In the genomic region with DNA sequence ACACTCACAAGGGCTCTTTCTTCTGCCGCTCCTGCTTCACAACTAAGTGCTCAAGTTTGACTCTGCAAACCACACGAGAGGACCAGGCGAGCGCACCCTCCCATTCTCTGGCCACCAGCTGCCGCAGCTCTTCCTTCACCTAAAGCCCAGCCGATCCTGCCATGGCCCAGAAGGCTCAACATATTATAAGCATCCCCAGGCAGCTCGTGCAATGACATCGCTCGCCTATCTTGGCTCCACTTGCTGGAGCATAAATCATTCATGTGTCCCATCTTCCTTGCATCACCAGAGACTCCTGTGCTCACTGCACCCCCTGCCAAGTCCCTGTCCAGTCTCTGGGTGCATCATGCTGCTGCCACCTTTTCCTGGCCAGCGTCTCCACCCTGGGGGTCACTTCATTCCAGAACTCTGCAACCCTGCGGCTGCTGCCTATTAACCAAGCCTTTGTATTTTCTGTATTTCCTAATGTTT, we compare ENCODE assay signal across 1 cellular context.
TF ChIP-seq lines count a peak whose summit lies in the region.

No MANE protein-coding gene starts in this region.

TF ChIP-seq in K562, 482 proteins besides CTCF, POLR2A, EP300 and RAD21 (continued from another document):
- TF ChIP-seq, protein P1, sequence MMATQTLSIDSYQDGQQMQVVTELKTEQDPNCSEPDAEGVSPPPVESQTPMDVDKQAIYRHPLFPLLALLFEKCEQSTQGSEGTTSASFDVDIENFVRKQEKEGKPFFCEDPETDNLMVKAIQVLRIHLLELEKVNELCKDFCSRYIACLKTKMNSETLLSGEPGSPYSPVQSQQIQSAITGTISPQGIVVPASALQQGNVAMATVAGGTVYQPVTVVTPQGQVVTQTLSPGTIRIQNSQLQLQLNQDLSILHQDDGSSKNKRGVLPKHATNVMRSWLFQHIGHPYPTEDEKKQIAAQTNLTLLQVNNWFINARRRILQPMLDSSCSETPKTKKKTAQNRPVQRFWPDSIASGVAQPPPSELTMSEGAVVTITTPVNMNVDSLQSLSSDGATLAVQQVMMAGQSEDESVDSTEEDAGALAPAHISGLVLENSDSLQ (IDR thresholded peaks at IDR 0.05), result peak; percentile 67
- TF ChIP-seq, protein P2, sequence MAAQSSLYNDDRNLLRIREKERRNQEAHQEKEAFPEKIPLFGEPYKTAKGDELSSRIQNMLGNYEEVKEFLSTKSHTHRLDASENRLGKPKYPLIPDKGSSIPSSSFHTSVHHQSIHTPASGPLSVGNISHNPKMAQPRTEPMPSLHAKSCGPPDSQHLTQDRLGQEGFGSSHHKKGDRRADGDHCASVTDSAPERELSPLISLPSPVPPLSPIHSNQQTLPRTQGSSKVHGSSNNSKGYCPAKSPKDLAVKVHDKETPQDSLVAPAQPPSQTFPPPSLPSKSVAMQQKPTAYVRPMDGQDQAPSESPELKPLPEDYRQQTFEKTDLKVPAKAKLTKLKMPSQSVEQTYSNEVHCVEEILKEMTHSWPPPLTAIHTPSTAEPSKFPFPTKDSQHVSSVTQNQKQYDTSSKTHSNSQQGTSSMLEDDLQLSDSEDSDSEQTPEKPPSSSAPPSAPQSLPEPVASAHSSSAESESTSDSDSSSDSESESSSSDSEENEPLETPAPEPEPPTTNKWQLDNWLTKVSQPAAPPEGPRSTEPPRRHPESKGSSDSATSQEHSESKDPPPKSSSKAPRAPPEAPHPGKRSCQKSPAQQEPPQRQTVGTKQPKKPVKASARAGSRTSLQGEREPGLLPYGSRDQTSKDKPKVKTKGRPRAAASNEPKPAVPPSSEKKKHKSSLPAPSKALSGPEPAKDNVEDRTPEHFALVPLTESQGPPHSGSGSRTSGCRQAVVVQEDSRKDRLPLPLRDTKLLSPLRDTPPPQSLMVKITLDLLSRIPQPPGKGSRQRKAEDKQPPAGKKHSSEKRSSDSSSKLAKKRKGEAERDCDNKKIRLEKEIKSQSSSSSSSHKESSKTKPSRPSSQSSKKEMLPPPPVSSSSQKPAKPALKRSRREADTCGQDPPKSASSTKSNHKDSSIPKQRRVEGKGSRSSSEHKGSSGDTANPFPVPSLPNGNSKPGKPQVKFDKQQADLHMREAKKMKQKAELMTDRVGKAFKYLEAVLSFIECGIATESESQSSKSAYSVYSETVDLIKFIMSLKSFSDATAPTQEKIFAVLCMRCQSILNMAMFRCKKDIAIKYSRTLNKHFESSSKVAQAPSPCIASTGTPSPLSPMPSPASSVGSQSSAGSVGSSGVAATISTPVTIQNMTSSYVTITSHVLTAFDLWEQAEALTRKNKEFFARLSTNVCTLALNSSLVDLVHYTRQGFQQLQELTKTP (IDR thresholded peaks at IDR 0.05; ENCODE audit: low read depth in 1 of 2, partially characterized antibody in 2 of 2), result no peak
- TF ChIP-seq CBFB (CRISPR knock-in tag; IDR thresholded peaks at IDR 0.05), result no peak
- TF ChIP-seq, protein P3, sequence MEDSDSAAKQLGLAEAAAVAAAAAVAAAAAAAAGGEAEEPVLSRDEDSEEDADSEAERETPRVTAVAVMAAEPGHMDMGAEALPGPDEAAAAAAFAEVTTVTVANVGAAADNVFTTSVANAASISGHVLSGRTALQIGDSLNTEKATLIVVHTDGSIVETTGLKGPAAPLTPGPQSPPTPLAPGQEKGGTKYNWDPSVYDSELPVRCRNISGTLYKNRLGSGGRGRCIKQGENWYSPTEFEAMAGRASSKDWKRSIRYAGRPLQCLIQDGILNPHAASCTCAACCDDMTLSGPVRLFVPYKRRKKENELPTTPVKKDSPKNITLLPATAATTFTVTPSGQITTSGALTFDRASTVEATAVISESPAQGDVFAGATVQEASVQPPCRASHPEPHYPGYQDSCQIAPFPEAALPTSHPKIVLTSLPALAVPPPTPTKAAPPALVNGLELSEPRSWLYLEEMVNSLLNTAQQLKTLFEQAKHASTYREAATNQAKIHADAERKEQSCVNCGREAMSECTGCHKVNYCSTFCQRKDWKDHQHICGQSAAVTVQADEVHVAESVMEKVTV (CRISPR knock-in tag; IDR thresholded peaks at IDR 0.05), result no peak
- no peak for TF ChIP-seq ZC3H11A (IDR thresholded peaks at IDR 0.05; ENCODE audit: low read depth, low read length)
- TF ChIP-seq SNRNP70 (optimal IDR thresholded peaks at IDR 0.05; ENCODE audit: low read depth, low read length), result no peak
- TF ChIP-seq, protein P4, sequence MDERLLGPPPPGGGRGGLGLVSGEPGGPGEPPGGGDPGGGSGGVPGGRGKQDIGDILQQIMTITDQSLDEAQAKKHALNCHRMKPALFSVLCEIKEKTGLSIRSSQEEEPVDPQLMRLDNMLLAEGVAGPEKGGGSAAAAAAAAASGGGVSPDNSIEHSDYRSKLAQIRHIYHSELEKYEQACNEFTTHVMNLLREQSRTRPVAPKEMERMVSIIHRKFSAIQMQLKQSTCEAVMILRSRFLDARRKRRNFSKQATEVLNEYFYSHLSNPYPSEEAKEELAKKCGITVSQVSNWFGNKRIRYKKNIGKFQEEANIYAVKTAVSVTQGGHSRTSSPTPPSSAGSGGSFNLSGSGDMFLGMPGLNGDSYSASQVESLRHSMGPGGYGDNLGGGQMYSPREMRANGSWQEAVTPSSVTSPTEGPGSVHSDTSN (CRISPR knock-in tag; IDR thresholded peaks at IDR 0.05; ENCODE audit: low read depth), result no peak
- TF ChIP-seq, protein P4 (tag; conservative IDR thresholded peaks at IDR 0.05; ENCODE audit: low read depth), result peak; percentile 61
- TF ChIP-seq, protein P5, sequence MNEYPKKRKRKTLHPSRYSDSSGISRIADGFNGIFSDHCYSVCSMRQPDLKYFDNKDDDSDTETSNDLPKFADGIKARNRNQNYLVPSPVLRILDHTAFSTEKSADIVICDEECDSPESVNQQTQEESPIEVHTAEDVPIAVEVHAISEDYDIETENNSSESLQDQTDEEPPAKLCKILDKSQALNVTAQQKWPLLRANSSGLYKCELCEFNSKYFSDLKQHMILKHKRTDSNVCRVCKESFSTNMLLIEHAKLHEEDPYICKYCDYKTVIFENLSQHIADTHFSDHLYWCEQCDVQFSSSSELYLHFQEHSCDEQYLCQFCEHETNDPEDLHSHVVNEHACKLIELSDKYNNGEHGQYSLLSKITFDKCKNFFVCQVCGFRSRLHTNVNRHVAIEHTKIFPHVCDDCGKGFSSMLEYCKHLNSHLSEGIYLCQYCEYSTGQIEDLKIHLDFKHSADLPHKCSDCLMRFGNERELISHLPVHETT (CRISPR knock-in tag; conservative IDR thresholded peaks at IDR 0.05 in 1 of 2, IDR thresholded peaks at IDR 0.05 in 1 of 2), result no peak
- no peak for TF ChIP-seq NONO (IDR thresholded peaks at IDR 0.05; ENCODE audit: low read depth in 2 of 2, low read length in 1 of 2)
- no peak for TF ChIP-seq RBM39 (optimal IDR thresholded peaks at IDR 0.05; ENCODE audit: low read depth, low read length)
- TF ChIP-seq WHSC1 (IDR thresholded peaks at IDR 0.05; ENCODE audit: low read length), result no peak
- TF ChIP-seq, protein P6, sequence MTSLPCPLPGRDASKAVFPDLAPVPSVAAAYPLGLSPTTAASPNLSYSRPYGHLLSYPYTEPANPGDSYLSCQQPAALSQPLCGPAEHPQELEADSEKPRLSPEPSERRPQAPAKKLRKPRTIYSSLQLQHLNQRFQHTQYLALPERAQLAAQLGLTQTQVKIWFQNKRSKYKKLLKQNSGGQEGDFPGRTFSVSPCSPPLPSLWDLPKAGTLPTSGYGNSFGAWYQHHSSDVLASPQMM (CRISPR knock-in tag; IDR thresholded peaks at IDR 0.05), result no peak
- no peak for TF ChIP-seq TRIM28 (IDR thresholded peaks at IDR 0.05)
- TF ChIP-seq, protein P7, sequence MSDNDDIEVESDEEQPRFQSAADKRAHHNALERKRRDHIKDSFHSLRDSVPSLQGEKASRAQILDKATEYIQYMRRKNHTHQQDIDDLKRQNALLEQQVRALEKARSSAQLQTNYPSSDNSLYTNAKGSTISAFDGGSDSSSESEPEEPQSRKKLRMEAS (CRISPR knock-in tag; IDR thresholded peaks at IDR 0.05), result no peak
- TF ChIP-seq CHD1 (IDR thresholded peaks at IDR 0.05; ENCODE audit: low read length), result no peak
- TF ChIP-seq, protein P8, sequence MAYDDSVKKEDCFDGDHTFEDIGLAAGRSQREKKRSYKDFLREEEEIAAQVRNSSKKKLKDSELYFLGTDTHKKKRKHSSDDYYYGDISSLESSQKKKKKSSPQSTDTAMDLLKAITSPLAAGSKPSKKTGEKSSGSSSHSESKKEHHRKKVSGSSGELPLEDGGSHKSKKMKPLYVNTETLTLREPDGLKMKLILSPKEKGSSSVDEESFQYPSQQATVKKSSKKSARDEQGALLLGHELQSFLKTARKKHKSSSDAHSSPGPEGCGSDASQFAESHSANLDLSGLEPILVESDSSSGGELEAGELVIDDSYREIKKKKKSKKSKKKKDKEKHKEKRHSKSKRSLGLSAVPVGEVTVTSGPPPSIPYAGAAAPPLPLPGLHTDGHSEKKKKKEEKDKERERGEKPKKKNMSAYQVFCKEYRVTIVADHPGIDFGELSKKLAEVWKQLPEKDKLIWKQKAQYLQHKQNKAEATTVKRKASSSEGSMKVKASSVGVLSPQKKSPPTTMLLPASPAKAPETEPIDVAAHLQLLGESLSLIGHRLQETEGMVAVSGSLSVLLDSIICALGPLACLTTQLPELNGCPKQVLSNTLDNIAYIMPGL (CRISPR knock-in tag; IDR thresholded peaks at IDR 0.05), result no peak
- TF ChIP-seq SAFB2 (IDR thresholded peaks at IDR 0.05; ENCODE audit: borderline replicate concordance, low read depth, low read length, severe bottlenecking), result no peak
- TF ChIP-seq MCM5 (IDR thresholded peaks at IDR 0.05; ENCODE audit: low read depth), result no peak
- TF ChIP-seq ZNF140 (CRISPR knock-in tag; IDR thresholded peaks at IDR 0.05), result no peak
- no peak for TF ChIP-seq HDAC1 (IDR thresholded peaks at IDR 0.05)
- no peak for TF ChIP-seq KLF16 (IDR thresholded peaks at IDR 0.05)
- no peak for TF ChIP-seq POLR2AphosphoS5 (IDR thresholded peaks at IDR 0.05; ENCODE audit: control insufficient read depth, insufficient read depth, low read depth, low read length)
- peak; percentile 77 for TF ChIP-seq MEIS2 (IDR thresholded peaks at IDR 0.05; ENCODE audit: partially characterized antibody)
